Comparison of ENCODE assay signal across 8 cellular contexts in genomic region chr4:139619644-139620043, GRCh38. TPM values are rescaled to one million over a fixed set of nuclear protein-coding genes. Genes with fewer than 3 reads are reported as not detected.
DNase-seq lines count a peak whose midpoint lies in the region; ATAC-seq, FAIRE-seq and TF ChIP-seq lines count a peak whose summit lies in the region.

No MANE protein-coding gene starts in this region.

- H3K4me3 ChIP-seq in HCT116 (replicated peaks in 1 of 2; ENCODE audit: low read depth in 1 of 2, low read length in 2 of 2), result no peak overlapping the region
- H3K4me3 ChIP-seq in endothelial cell of umbilical vein (replicated peaks in 1 of 3; ENCODE audit: insufficient read depth in 1 of 3, low read depth in 1 of 3, low read length in 3 of 3), result no peak overlapping the region
- H3K4me3 ChIP-seq in thoracic aorta, result no peak overlapping the region

- peak; percentile 44 for TF ChIP-seq RAD21 in HCT116 (IDR thresholded peaks at IDR 0.05; ENCODE audit: low read depth)

- RAD21 ChIA-PET in HCT116 (lab: Charles Lee; ENCODE audit: low non-redundant PET in 1 of 2, low total read pairs in 2 of 2, uncharacterized antibody in 2 of 2, unreplicated experiment in 2 of 2), result interaction anchor here in 1 of 2 experiments (0.7 kb wide), 1 partner anchor 34 kb away, joined by 3 read pairs; no protein-coding TSS in a partner anchor

- no peak overlapping the region for H3K9ac ChIP-seq in HCT116 (ENCODE audit: low read length)
- H3K9ac ChIP-seq in endothelial cell of umbilical vein (replicated peaks; ENCODE audit: extremely low read depth, insufficient read depth, low read length), result no peak overlapping the region

- TF ChIP-seq POLR2A in HCT116 (IDR thresholded peaks at IDR 0.05; ENCODE audit: borderline replicate concordance, extremely low read depth, insufficient read depth, insufficient read length) (no peak), endothelial cell of umbilical vein (IDR thresholded peaks at IDR 0.05; ENCODE audit: low read depth, low read length) (no peak)

- H3K27ac ChIP-seq in HCT116 (ENCODE audit: low read depth, low read length) (no peak overlapping the region), endothelial cell of umbilical vein (ENCODE audit: insufficient read depth, low read depth, low read length) (no peak overlapping the region), thoracic aorta (no peak overlapping the region)

- ATAC-seq in HCT116 (peak; percentile 82), thoracic aorta (ENCODE audit: insufficient number of reproducible peaks, low FRiP score, low read depth) (no peak)

- H4K20me1 ChIP-seq in HCT116 (ENCODE audit: insufficient read depth), result no peaks in the 10 kb centered on the region
- H4K20me1 ChIP-seq in endothelial cell of umbilical vein (replicated peaks; ENCODE audit: control insufficient read depth, extremely low read depth, insufficient read depth, low read length), result no peaks in the 10 kb centered on the region

- H3K9me1 ChIP-seq in endothelial cell of umbilical vein (replicated peaks; ENCODE audit: control insufficient read depth, extremely low read depth, insufficient read depth, low read length), result no peaks in the 10 kb centered on the region

- TF ChIP-seq CTCF in HCT116 (IDR thresholded peaks at IDR 0.05 in 2 of 3, conservative IDR thresholded peaks at IDR 0.05 in 1 of 3; ENCODE audit: borderline replicate concordance in 1 of 3, insufficient read depth in 1 of 3, low read depth in 2 of 3, low read length in 2 of 3), result peak; percentile 49 to 72 (median 65); a peak in 5 of 6 replicates
- TF ChIP-seq CTCF in endothelial cell of umbilical vein (IDR thresholded peaks at IDR 0.05; ENCODE audit: extremely low read depth in 1 of 2, insufficient read depth in 1 of 2, low read depth in 1 of 2, low read length in 2 of 2), result peak; percentile 33 to 50
- TF ChIP-seq CTCF in thoracic aorta (IDR thresholded peaks at IDR 0.05), result peak; percentile 18

- no peaks in the 10 kb centered on the region for H3K9me2 ChIP-seq in HCT116 (ENCODE audit: insufficient read depth)

- CTCF ChIA-PET in HCT116 (lab: Charles Lee) (interaction anchor here (0.5 to 2.1 kb wide), 9 partner anchors 9 to 122 kb away, joined by 3 to 12 read pairs (median 4); partner anchors contain the start of gene SETD7), endothelial cell of umbilical vein (lab: Charles Lee) (interaction anchor here (0.6 to 2.2 kb wide), 13 partner anchors 12 to 589 kb away, joined by 3 to 12 read pairs (median 4); no protein-coding TSS in a partner anchor)

- no peaks in the 10 kb centered on the region for H3K79me2 ChIP-seq in HCT116 (ENCODE audit: insufficient read depth, low read length)
- no peaks in the 10 kb centered on the region for H3K79me2 ChIP-seq in endothelial cell of umbilical vein (ENCODE audit: control insufficient read depth, insufficient read depth, low read length)

- H3K4me1 ChIP-seq in HCT116 (ENCODE audit: control insufficient read depth in 1 of 2, insufficient read depth in 2 of 2, low read length in 2 of 2), result no peaks in the 10 kb centered on the region
- H3K4me1 ChIP-seq in endothelial cell of umbilical vein (ENCODE audit: control insufficient read depth, extremely low read depth, insufficient read depth, low read length), result no peaks in the 10 kb centered on the region
- H3K4me1 ChIP-seq in thoracic aorta (ENCODE audit: control insufficient read depth in 1 of 2, low read depth in 2 of 2), result no peaks in the 10 kb centered on the region

- H3K36me3 ChIP-seq in HCT116 (ENCODE audit: control insufficient read depth in 1 of 2, insufficient read depth in 2 of 2, low read length in 2 of 2), result no peaks in the 10 kb centered on the region
- H3K36me3 ChIP-seq in endothelial cell of umbilical vein (ENCODE audit: control insufficient read depth in 2 of 2, extremely low read depth in 1 of 2, insufficient read depth in 2 of 2, low read length in 2 of 2), result no peaks in the 10 kb centered on the region
- no peaks in the 10 kb centered on the region for H3K36me3 ChIP-seq in thoracic aorta

- FAIRE-seq in endothelial cell of umbilical vein (lab: Jason Lieb, UNC), result no peak

- in situ Hi-C loops in G401 (cut with HindIII; ENCODE audit: low sequenced_read_pairs), result no loop called here

- intact Hi-C loops in HCT116 (cut with micrococcal nuclease), result no loop called here
- intact Hi-C loops in endothelial cell of umbilical vein (cut with micrococcal nuclease), result no loop called here

- DNase-seq in NOMO-1 treated with DMSO at 0.1 percent for 48 hours (lab: John Stamatoyannopoulos, UW; ENCODE audit: unreplicated experiment) (peak; percentile 2), NOMO-1 treated with dmso at 0.1 percent for 144 hours (lab: John Stamatoyannopoulos, UW; ENCODE audit: unreplicated experiment) (no peak), HCT116 (ENCODE audit: low read depth, low spot score) (no peak), NCI-H510A (lab: John Stamatoyannopoulos, UW) (peak; percentile 3), endothelial cell of umbilical vein (ENCODE audit: low read depth, low spot score) (no peak), thoracic aorta (ENCODE audit: low spot score) (no peak), G401 (ENCODE audit: low spot score) (no peak)
- no peak for DNase-seq in activated CD4-positive, alpha-beta T cell treated with anti-CD3 and anti-CD28 coated beads, Interleukin-2, amount 50 U/mL, for 48 hours

- dilution Hi-C loops in endothelial cell of umbilical vein (cut with MboI; ENCODE audit: extremely low pct_ligation_motif_present, low sequenced_read_pairs), result no loop called here

- no TSS peak for BruUV-seq in HCT116 (replicated peaks; lab: Mats Ljungman, UMichigan)
- BruUV-seq in endothelial cell of umbilical vein (replicated peaks; lab: Mats Ljungman, UMichigan), result no TSS peak

- H2AFZ ChIP-seq in HCT116 (ENCODE audit: low read depth, low read length, poor library complexity, severe bottlenecking) (no peak overlapping the region), endothelial cell of umbilical vein (ENCODE audit: low read depth, low read length) (no peak overlapping the region)

- H3K9me3 ChIP-seq in HCT116 (ENCODE audit: control insufficient read depth in 1 of 2, insufficient read depth in 1 of 2, low read depth in 1 of 2, low read length in 2 of 2) (no peaks in the 10 kb centered on the region), endothelial cell of umbilical vein (replicated peaks; ENCODE audit: control insufficient read depth, insufficient read depth, low read length) (no peaks in the 10 kb centered on the region), thoracic aorta (no peaks in the 10 kb centered on the region)

- H3K4me2 ChIP-seq in HCT116 (ENCODE audit: low read length) (no peak overlapping the region), endothelial cell of umbilical vein (ENCODE audit: insufficient read depth, low read length) (no peak overlapping the region)

- POLR2A ChIA-PET in HCT116 (lab: Charles Lee) (no interaction called here), endothelial cell of umbilical vein (lab: Charles Lee) (no interaction called here)

- H3K27me3 ChIP-seq in HCT116 (ENCODE audit: insufficient read depth, low read length) (no peaks in the 10 kb centered on the region), endothelial cell of umbilical vein (ENCODE audit: control insufficient read depth in 2 of 2, insufficient read depth in 2 of 2, low read length in 2 of 2) (peaks cover 5 to 7% of the 10 kb centered on the region in 2 experiments), thoracic aorta (replicated peaks; ENCODE audit: insufficient read depth) (no peaks in the 10 kb centered on the region)

TF ChIP-seq in HCT116, 20 proteins besides CTCF, POLR2A, EP300 and RAD21 (continues in another document):
- TF ChIP-seq SIN3A (IDR thresholded peaks at IDR 0.05; ENCODE audit: low read depth), result no peak
- TF ChIP-seq ZNF274 (IDR thresholded peaks at IDR 0.05; ENCODE audit: low read depth, low read length), result no peak

TF ChIP-seq in endothelial cell of umbilical vein, 7 proteins besides CTCF, POLR2A, EP300 and RAD21:
- TF ChIP-seq POLR2AphosphoS5 (IDR thresholded peaks at IDR 0.05; ENCODE audit: insufficient read depth, low read depth, low read length) (no peak), MYC (IDR thresholded peaks at IDR 0.05; ENCODE audit: low read depth, low read length) (no peak), GATA2 (IDR thresholded peaks at IDR 0.05; ENCODE audit: insufficient read depth, insufficient read length, low read depth, low read length) (no peak), MAX (IDR thresholded peaks at IDR 0.05; ENCODE audit: insufficient read depth, insufficient read length) (no peak), FOS (IDR thresholded peaks at IDR 0.05; ENCODE audit: borderline replicate concordance, insufficient read depth, low read length) (no peak), JUN (IDR thresholded peaks at IDR 0.05; ENCODE audit: borderline replicate concordance, insufficient read depth, insufficient read length, low read depth) (no peak), EZH2 (IDR thresholded peaks at IDR 0.05; ENCODE audit: borderline replicate concordance, low read depth, low read length, severe bottlenecking) (no peak)

RNA-seq across cellular contexts. Expression of gene MGST2, which starts 46.0 kb away (rescaled TPM):
- total RNA-seq in HCT116 (2021; ENCODE audit: unreplicated experiment) (24.3 TPM), endothelial cell of umbilical vein (62.4 and 64.3 TPM in 2 replicates), thoracic aorta (10 to 100 TPM; 24.3 to 35.5 TPM)
- 12.3 and 20.6 TPM in 2 replicates for polyA plus RNA-seq in HCT116 (2012)
- 57.3 and 78.9 TPM in 2 replicates for polyA plus RNA-seq in endothelial cell of umbilical vein
- 59.1 and 66.0 TPM in 2 replicates for polyA plus RNA-seq in endothelial cell of umbilical vein (2011; cell fraction: cytosol; rRNA removed)
- polyA plus RNA-seq in endothelial cell of umbilical vein (2011; cell fraction: nucleus; rRNA removed), result 21.2 and 30.8 TPM in 2 replicates
- 36.4 and 47.7 TPM in 2 replicates for polyA plus RNA-seq in endothelial cell of umbilical vein (2012)
- polyA minus RNA-seq in endothelial cell of umbilical vein, result 21.0 and 22.2 TPM in 2 replicates
- 15.0 TPM for polyA minus RNA-seq in endothelial cell of umbilical vein (2011; cell fraction: cytosol; rRNA and poly(A)+ RNA removed)
- polyA minus RNA-seq in endothelial cell of umbilical vein (2011; cell fraction: nucleus; rRNA and poly(A)+ RNA removed), result 19.6 and 25.7 TPM in 2 replicates
- total RNA-seq in G401 (2014; rRNA removed; shearing (Covaris generic)), result not detected in 2 replicates

Comparison
In these comparisons a context has a peak if more than half of its experiments do, and no peak if none do; other contexts are left out.
1. DNase-seq: peak in NOMO-1 treated with DMSO at 0.1 percent for 48 hours (single experiment) and NCI-H510A (single experiment); none in NOMO-1 treated with dmso at 0.1 percent for 144 hours (single experiment), HCT116 (single experiment), endothelial cell of umbilical vein (single experiment), thoracic aorta (single experiment), G401 (single experiment) and activated CD4-positive, alpha-beta T cell treated with anti-CD3 and anti-CD28 coated beads, Interleukin-2, amount 50 U/mL, for 48 hours (0 of 2).
2. RNA of gene MGST2, which starts 46.0 kb away (total RNA-seq): 62.4 to 64.3 TPM in endothelial cell of umbilical vein, 24.3 to 35.5 TPM in thoracic aorta and 24.3 TPM in HCT116 (single experiment); not detected in G401; every median in the first group is over 10 times any median in the second.
3. Peak in every context shown above with its lines, with median percentiles within 50 percentile points of each other: CTCF ChIP-seq.